8 cellular contexts compared by ENCODE assay signal in genomic region chr3:192918275-192918588, GRCh38. TPM values are rescaled to one million over a fixed set of nuclear protein-coding genes. Genes with fewer than 3 reads are reported as not detected.
DNase-seq lines count a peak whose midpoint lies in the region; ATAC-seq, FAIRE-seq and TF ChIP-seq lines count a peak whose summit lies in the region.

No MANE protein-coding gene starts in this region.

- H3K9me3 ChIP-seq in hepatocyte (ENCODE audit: low read depth) (no peaks in the 10 kb centered on the region), small intestine (ENCODE audit: control insufficient read depth, low read depth) (no peaks in the 10 kb centered on the region)

- H3K27me3 ChIP-seq in hepatocyte: no peaks in the 10 kb centered on the region
- no peaks in the 10 kb centered on the region for H3K27me3 ChIP-seq in small intestine (ENCODE audit: control insufficient read depth in 2 of 2, insufficient read depth in 2 of 2, low read length in 2 of 2)

- H3K4me1 ChIP-seq in hepatocyte (ENCODE audit: insufficient read depth) (peaks cover 25% of the 10 kb centered on the region), small intestine (ENCODE audit: control insufficient read depth in 2 of 2, insufficient read depth in 1 of 2, low read depth in 1 of 2, low read length in 1 of 2) (peaks cover 4 to 7% of the 10 kb centered on the region in 2 donors)

- CTCF ChIA-PET in activated CD8-positive, alpha-beta T cell treated with anti-CD3 and anti-CD28 coated beads, Interleukin-2, amount 10 ng/mL, durations not matched to agents 7 days and 5 days (lab: Charles Lee): interaction anchor here (1.2 to 2.3 kb wide), 5 partner anchors 12 to 105 kb away, joined by 5 to 9 read pairs (median 7); no protein-coding TSS in a partner anchor

- ATAC-seq in activated CD8-positive, alpha-beta T cell treated with anti-CD3 and anti-CD28 coated beads, Interleukin-2, amount 10 ng/mL, durations not matched to agents 7 days and 5 days: no peak
- ATAC-seq in GM21423 (IDR thresholded peaks at IDR 0.05; ENCODE audit: unreplicated experiment): no peak

- peak overlapping the region; percentile 77 for H2AFZ ChIP-seq in hepatocyte

- 2% methylated on average over 13 of the region's 13 CpGs for WGBS in hepatocyte (ENCODE audit: low lambda C conversion rate, missing lambda C conversion rate)
- WGBS in small intestine, 3 donors: 2 to 3% (median 3%) methylated on average over 13 of the region's 13 CpGs

- H3K4me1 Mint-ChIP-seq in activated CD8-positive, alpha-beta T cell treated with anti-CD3 and anti-CD28 coated beads, Interleukin-2, amount 10 ng/mL, durations not matched to agents 7 days and 5 days (ENCODE audit: low read depth): peaks cover 44% of the 10 kb centered on the region

- H3K79me2 ChIP-seq in hepatocyte: peaks cover 39% of the 10 kb centered on the region

- H3K36me3 Mint-ChIP-seq in activated CD8-positive, alpha-beta T cell treated with anti-CD3 and anti-CD28 coated beads, Interleukin-2, amount 10 ng/mL, durations not matched to agents 7 days and 5 days (ENCODE audit: low read depth): peaks cover 7% of the 10 kb centered on the region

- FAIRE-seq in small intestine (lab: Jason Lieb, UNC): no peak

- DNase-seq in HFF-Myc (ENCODE audit: extremely low read depth, low read depth) (no peak), hepatocyte (ENCODE audit: low spot score) (no peak), small intestine (no peak), cortex of kidney (lab: John Stamatoyannopoulos, UW) (no peak), NCI-H1105 (lab: John Stamatoyannopoulos, UW) (no peak)
- no peak for DNase-seq in activated CD8-positive, alpha-beta T cell treated with anti-CD3 and anti-CD28 coated beads, Interleukin-2, amount 10 ng/mL, durations not matched to agents 7 days and 5 days
- DNase-seq in stimulated activated CD4-positive, alpha-beta T cell treated with anti-CD3 and anti-CD28 coated beads, Interleukin-2, amount 100 ng/mL, for 48 hours: no peak

- TF ChIP-seq CTCF in HFF-Myc (IDR thresholded peaks at IDR 0.05; ENCODE audit: low read depth, low read length, missing control alignments) (no peak), hepatocyte (IDR thresholded peaks at IDR 0.05; ENCODE audit: poor library complexity) (no peak)

- peak overlapping the region; percentile 85 for H3K4me3 Mint-ChIP-seq in activated CD8-positive, alpha-beta T cell treated with anti-CD3 and anti-CD28 coated beads, Interleukin-2, amount 10 ng/mL, durations not matched to agents 7 days and 5 days

- POLR2A ChIA-PET in activated CD8-positive, alpha-beta T cell treated with anti-CD3 and anti-CD28 coated beads, Interleukin-2, amount 10 ng/mL, durations not matched to agents 7 days and 5 days (lab: Charles Lee): interaction anchor here (0.9 to 1.8 kb wide), 3 partner anchors 20 to 67 kb away, joined by 3 to 6 read pairs (median 5); no protein-coding TSS in a partner anchor

- H3K9me3 Mint-ChIP-seq in activated CD8-positive, alpha-beta T cell treated with anti-CD3 and anti-CD28 coated beads, Interleukin-2, amount 10 ng/mL, durations not matched to agents 7 days and 5 days (ENCODE audit: insufficient read depth): no peaks in the 10 kb centered on the region

- peaks cover 55% of the 10 kb centered on the region for H3K27me3 Mint-ChIP-seq in activated CD8-positive, alpha-beta T cell treated with anti-CD3 and anti-CD28 coated beads, Interleukin-2, amount 10 ng/mL, durations not matched to agents 7 days and 5 days (ENCODE audit: low read depth)

- no peaks in the 10 kb centered on the region for H3K9me2 ChIP-seq in hepatocyte (replicated peaks; ENCODE audit: insufficient read depth)

- H3K4me2 ChIP-seq in hepatocyte: peak overlapping the region; percentile 94

- H3K4me3 ChIP-seq in HFF-Myc (replicated peaks; ENCODE audit: low read depth, low read length): peak overlapping the region; percentile 93
- peak overlapping the region; percentile 98 for H3K4me3 ChIP-seq in hepatocyte
- H3K4me3 ChIP-seq in small intestine (ENCODE audit: low read depth in 1 of 2, low read length in 2 of 2): peak overlapping the region; percentile 55 to 78

- peaks cover 15% of the 10 kb centered on the region for H4K20me1 ChIP-seq in hepatocyte (ENCODE audit: insufficient read depth, poor library complexity, severe bottlenecking)

- H3K36me3 ChIP-seq in hepatocyte (replicated peaks; ENCODE audit: insufficient read depth, low read depth) (no peaks in the 10 kb centered on the region), small intestine (ENCODE audit: control insufficient read depth in 2 of 2, insufficient read depth in 2 of 2, low read length in 2 of 2) (no peaks in the 10 kb centered on the region)

- H3K27ac ChIP-seq in hepatocyte: peak overlapping the region; percentile 99
- H3K27ac ChIP-seq in small intestine (ENCODE audit: low read depth in 1 of 2, low read length in 1 of 2): peak overlapping the region; percentile 95 to 98

- H3K27ac Mint-ChIP-seq in activated CD8-positive, alpha-beta T cell treated with anti-CD3 and anti-CD28 coated beads, Interleukin-2, amount 10 ng/mL, durations not matched to agents 7 days and 5 days: peak overlapping the region; percentile 87

RNA-seq across cellular contexts. Expression of gene MB21D2, which starts 0.6 kb away (rescaled TPM):
- total RNA-seq in activated CD8-positive, alpha-beta T cell treated with anti-CD3 and anti-CD28 coated beads, Interleukin-2, amount 10 ng/mL, durations not matched to agents 7 days and 5 days: 1 to 10 TPM; 6.5 to 7.2 TPM
- total RNA-seq in hepatocyte: 22.1 and 23.0 TPM in 2 replicates
- polyA plus RNA-seq in hepatocyte (7.6 and 9.1 TPM in 2 replicates), small intestine (10 to 100 TPM in 2 of 3 donors, 1 to 10 TPM in 1; 4.9 to 15.9 (median 11.2) TPM)
